Comparison of ENCODE assay signal across 19 cellular contexts in genomic region chr2:151525872-151526271, GRCh38.
"Had no signal": no experiment of that assay in that cellular context is flagged by ENCODE, and none has a peak within 500 bp of the region (broad histone marks: within the 10 kb centered on the region; RNA-seq: fewer than 3 reads in every experiment).

No MANE protein-coding gene starts in this region.

- H3K27ac Mint-ChIP-seq: activated CD8-positive, alpha-beta T cell treated with anti-CD3 and anti-CD28 coated beads for 36 hours; activated naive CD4-positive, alpha-beta T cell treated with anti-CD3 and anti-CD28 coated beads, Interleukin-2, amount 50 U/mL, for 24 hours; type B pancreatic cell had no signal

- ATAC-seq: activated CD8-positive, alpha-beta T cell treated with anti-CD3 and anti-CD28 coated beads for 36 hours; activated T-cell treated with anti-CD3 and anti-CD28 coated beads, Interleukin-2, amount 50 U/mL, for 4 hours; left colon; pancreas had no signal

- H3K27me3 Mint-ChIP-seq: activated CD8-positive, alpha-beta T cell treated with anti-CD3 and anti-CD28 coated beads for 36 hours; activated naive CD4-positive, alpha-beta T cell treated with anti-CD3 and anti-CD28 coated beads, Interleukin-2, amount 50 U/mL, for 24 hours; naive thymus-derived CD8-positive, alpha-beta T cell; type B pancreatic cell had no signal

- H3K36me3 Mint-ChIP-seq: type B pancreatic cell had no signal

- H3K9me3 Mint-ChIP-seq: activated CD8-positive, alpha-beta T cell treated with anti-CD3 and anti-CD28 coated beads for 36 hours; activated naive CD4-positive, alpha-beta T cell treated with anti-CD3 and anti-CD28 coated beads, Interleukin-2, amount 50 U/mL, for 24 hours; activated T-cell treated with anti-CD3 and anti-CD28 coated beads, Interleukin-2, amount 50 U/mL, for 4 hours; naive thymus-derived CD8-positive, alpha-beta T cell; type B pancreatic cell had no signal

- H3K9me3 ChIP-seq: colonic mucosa, pancreas had no signal

- H3K27me3 ChIP-seq: colonic mucosa, pancreas had no signal

- H3K4me1 ChIP-seq: colonic mucosa, pancreas had no signal

- H3K36me3 ChIP-seq: colonic mucosa, pancreas had no signal

- H3K4me3 Mint-ChIP-seq: activated CD8-positive, alpha-beta T cell treated with anti-CD3 and anti-CD28 coated beads for 36 hours; activated naive CD4-positive, alpha-beta T cell treated with anti-CD3 and anti-CD28 coated beads, Interleukin-2, amount 50 U/mL, for 24 hours; activated T-cell treated with anti-CD3 and anti-CD28 coated beads, Interleukin-2, amount 50 U/mL, for 4 hours; type B pancreatic cell had no signal

- H3K4me1 Mint-ChIP-seq: activated naive CD4-positive, alpha-beta T cell treated with anti-CD3 and anti-CD28 coated beads, Interleukin-2, amount 50 U/mL, for 24 hours had no signal

- H3K27ac ChIP-seq: colonic mucosa, pancreas had no signal

- H3K4me3 ChIP-seq: colonic mucosa, pancreas had no signal

- DNase-seq: activated CD4-positive, alpha-beta T cell treated with anti-CD3 and anti-CD28 coated beads for 4 hours; activated CD8-positive, alpha-beta T cell treated with anti-CD3 and anti-CD28 coated beads for 36 hours; activated effector memory CD4-positive, alpha-beta T cell treated with Interleukin-2 at 50 U/mL for 16 hours; activated T-cell treated with anti-CD3 and anti-CD28 coated beads, Interleukin-2, amount 50 U/mL, for 4 hours; amniotic stem cell; caudate nucleus; colonic mucosa; foreskin fibroblast; head of caudate nucleus; left colon; pancreas; stimulated activated CD4-positive, alpha-beta T cell treated with anti-CD3 and anti-CD28 coated beads, Interleukin-12 subunit alpha, Interleukin-12 subunit beta, amount 100 ng/mL, for 4 hours; stimulated activated CD4-positive, alpha-beta T cell treated with anti-CD3 and anti-CD28 coated beads, Interleukin-2, amount 100 ng/mL, for 24 hours; stimulated activated naive CD4-positive, alpha-beta T cell; substantia nigra; T-helper 1 cell had no signal
